Comparison of ENCODE assay signal across 14 cellular contexts in genomic region chr17:72697602-72698146, GRCh38.
A peak's percentile ranks its signal among the peaks of the same experiment; 100 is the strongest.
DNase-seq lines count a peak whose midpoint lies in the region; TF ChIP-seq lines count a peak whose summit lies in the region.
"Had no signal": no experiment of that assay in that cellular context is flagged by ENCODE, and none has a peak within 500 bp of the region (broad histone marks: within the 10 kb centered on the region; RNA-seq: fewer than 3 reads in every experiment).

No MANE protein-coding gene starts in this region.

- H3K27ac ChIP-seq in MM.1S (ENCODE audit: low read length), result no peak overlapping the region
- H3K27ac ChIP-seq: esophagus muscularis mucosa had no signal

- H3K4me1 ChIP-seq in HAP-1, result peaks cover 5% of the 10 kb centered on the region; the same call in 1 of the 2 replicates
- H3K4me1 ChIP-seq in MM.1S (ENCODE audit: low read length), result no peaks in the 10 kb centered on the region
- H3K4me1 ChIP-seq: esophagus muscularis mucosa had no signal

- no peaks in the 10 kb centered on the region for H3F3A ChIP-seq in MM.1S (ENCODE audit: insufficient read depth, low read length)

- no peaks in the 10 kb centered on the region for H3K36me3 ChIP-seq in HAP-1 (replicated peaks)
- no peaks in the 10 kb centered on the region for H3K36me3 ChIP-seq in MM.1S (replicated peaks; ENCODE audit: insufficient read depth, low read length)
- H3K36me3 ChIP-seq: esophagus muscularis mucosa had no signal

- no peak overlapping the region for H3K4me2 ChIP-seq in MM.1S (ENCODE audit: low read depth, low read length)

- H3K9me3 ChIP-seq in HAP-1 (no peaks in the 10 kb centered on the region), MM.1S (replicated peaks; ENCODE audit: insufficient read depth, low read length) (no peaks in the 10 kb centered on the region)
- H3K9me3 ChIP-seq: esophagus muscularis mucosa had no signal

- DNase-seq in HAP-1 (ENCODE audit: low spot score in 2 of 2) (peak; percentile 6 to 32), SK-MEL-5 (ENCODE audit: low read depth, low spot score) (peak; percentile 100), hippocampal formation (lab: John Stamatoyannopoulos, UW) (peak; percentile 40 to 77), putamen (ENCODE audit: low spot score) (peak; percentile 83), NOMO-1 treated with dmso at 0.1 percent for 144 hours (lab: John Stamatoyannopoulos, UW; ENCODE audit: unreplicated experiment) (no peak), MM.1S (no peak), DMS114 treated with DMSO at 0.1 percent for 48 hours (lab: John Stamatoyannopoulos, UW; ENCODE audit: unreplicated experiment) (no peak)
- DNase-seq: activated CD4-positive, CD25-positive, alpha-beta regulatory T cell; activated effector memory CD4-positive, alpha-beta T cell treated with anti-CD3 and anti-CD28 coated beads, Interleukin-2, amount 50 U/mL, for 16 hours; DMS79; left cardiac atrium; NCI-H2029; NCI-H82 had no signal

- H3K9ac ChIP-seq in MM.1S (ENCODE audit: low read length), result no peak overlapping the region

- in situ Hi-C loops in HAP-1 (cut with MboI; ENCODE audit: low sequenced_read_pairs), result no loop called here
- in situ Hi-C loops in SK-MEL-5 (cut with HindIII; ENCODE audit: low pct_unique_long_range_greater_than_20kb, low sequenced_read_pairs), result no loop called here

- H3K27me3 ChIP-seq in HAP-1 (ENCODE audit: low read depth), result no peaks in the 10 kb centered on the region
- no peaks in the 10 kb centered on the region for H3K27me3 ChIP-seq in MM.1S (replicated peaks; ENCODE audit: insufficient read depth, low read length)
- H3K27me3 ChIP-seq: esophagus muscularis mucosa had no signal

- H3K9me2 ChIP-seq in MM.1S (replicated peaks; ENCODE audit: insufficient read depth, low read length), result no peaks in the 10 kb centered on the region

- H2AFZ ChIP-seq in MM.1S (ENCODE audit: low read length), result no peak overlapping the region

- no peaks in the 10 kb centered on the region for H3K79me2 ChIP-seq in MM.1S (ENCODE audit: low read length)

- H3K4me3 ChIP-seq in HAP-1, result no peak overlapping the region
- no peak overlapping the region for H3K4me3 ChIP-seq in MM.1S (ENCODE audit: low read length)
- H3K4me3 ChIP-seq: esophagus muscularis mucosa had no signal

- TF ChIP-seq CTCF in MM.1S (IDR thresholded peaks at IDR 0.05; ENCODE audit: low read length), result no peak

- H4K20me1 ChIP-seq in MM.1S (ENCODE audit: insufficient read depth, low read length), result no peaks in the 10 kb centered on the region

Comparison
In these comparisons a context has a peak if more than half of its experiments do, and no peak if none do; other contexts are left out.
1. DNase-seq: peak in HAP-1 (2 of 2), SK-MEL-5 (single experiment), hippocampal formation (2 of 2) and putamen (single experiment); none in NOMO-1 treated with dmso at 0.1 percent for 144 hours (single experiment), MM.1S (single experiment) and DMS114 treated with DMSO at 0.1 percent for 48 hours (single experiment).